ENCODE assay signal across 26 cellular contexts in the genomic region with DNA sequence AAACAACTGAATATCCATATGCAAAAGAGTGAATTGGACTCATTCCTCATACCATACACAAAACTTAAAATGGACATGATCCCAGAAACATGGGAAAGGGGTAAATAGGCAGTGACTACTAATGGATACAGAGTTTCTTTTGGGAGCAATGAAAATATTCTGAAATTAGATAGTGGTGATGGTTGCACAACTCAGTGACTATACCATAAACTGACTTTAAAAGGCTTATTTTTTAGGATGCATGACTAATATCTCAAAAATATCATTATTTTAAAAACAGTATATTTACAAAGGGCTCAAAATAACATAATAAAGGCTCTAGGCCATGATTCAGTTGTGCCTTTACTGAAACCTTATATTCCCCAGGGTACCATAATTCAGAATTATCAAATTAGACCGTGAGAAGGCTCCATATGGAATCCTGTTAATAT. TPM values are rescaled to one million over a fixed set of nuclear protein-coding genes. Genes with fewer than 3 reads are reported as not detected.
DNase-seq lines count a peak whose midpoint lies in the region; ATAC-seq and TF ChIP-seq lines count a peak whose summit lies in the region.
"Had no signal": no experiment of that assay in that cellular context is flagged by ENCODE, and none has a peak within 500 bp of the region (broad histone marks: within the 10 kb centered on the region; RNA-seq: fewer than 3 reads in every experiment).

No MANE protein-coding gene starts in this region.

- no peak overlapping the region for H2AK5ac ChIP-seq in IMR-90 (ENCODE audit: low read depth, low read length)

- no peaks in the 10 kb centered on the region for H3F3A ChIP-seq in PC-3 (ENCODE audit: low read length, unreplicated experiment)

- H3K27me3 ChIP-seq in ACC112 (ENCODE audit: insufficient read depth, low read length) (no peaks in the 10 kb centered on the region), IMR-90 (ENCODE audit: control insufficient read depth, insufficient read depth, low read length) (no peaks in the 10 kb centered on the region), PC-3 (ENCODE audit: low read length) (no peaks in the 10 kb centered on the region), ovary (no peaks in the 10 kb centered on the region)
- H3K27me3 ChIP-seq: esophagus squamous epithelium, hepatocyte, pancreas had no signal

- dilution Hi-C loops in IMR-90 (cut with HindIII; ENCODE audit: low sequenced_read_pairs, unreplicated experiment): no loop called here

- H2BK20ac ChIP-seq in IMR-90 (ENCODE audit: low read depth, low read length): no peak overlapping the region

- H3K9me1 ChIP-seq in IMR-90 (ENCODE audit: insufficient read depth, low read length): peaks cover 12% of the 10 kb centered on the region; the same call in 1 of the 2 replicates

- BruUV-seq in IMR-90 (replicated peaks; lab: Mats Ljungman, UMichigan) (no TSS peak), PC-3 (replicated peaks; lab: Mats Ljungman, UMichigan) (no TSS peak)

- H3K9me3 ChIP-seq in IMR-90 (ENCODE audit: control insufficient read depth, insufficient read depth, low read length) (no peaks in the 10 kb centered on the region), PC-3 (ENCODE audit: low read length) (no peaks in the 10 kb centered on the region), ovary (no peaks in the 10 kb centered on the region)
- H3K9me3 ChIP-seq: esophagus squamous epithelium, pancreas, SK-N-SH had no signal

- H3K79me2 ChIP-seq in ACC112 (ENCODE audit: control insufficient read depth, insufficient read depth, low read length, unreplicated experiment): no peaks in the 10 kb centered on the region
- H3K79me2 ChIP-seq in PC-3 (ENCODE audit: low read length): no peaks in the 10 kb centered on the region
- H3K79me2 ChIP-seq: hepatocyte had no signal

- no peak overlapping the region for H2AFZ ChIP-seq in ACC112 (ENCODE audit: low read length, unreplicated experiment)
- H2AFZ ChIP-seq in IMR-90 (replicated peaks; ENCODE audit: low read length, poor library complexity): no peak overlapping the region
- H2AFZ ChIP-seq in PC-3 (ENCODE audit: low read length): no peak overlapping the region
- H2AFZ ChIP-seq: hepatocyte had no signal

- H3K27ac ChIP-seq in ACC112 (ENCODE audit: low read depth, low read length) (peak overlapping the region; percentile 95), IMR-90 (ENCODE audit: insufficient read depth, low read length) (peak overlapping the region; percentile 95; the same call in 1 of the 2 replicates), PC-3 (ENCODE audit: low read length) (0 out of 2 replicates have a peak overlapping the region, but pooled peaks have one; percentile 10), ovary (no peak overlapping the region)
- H3K27ac ChIP-seq: esophagus squamous epithelium, hepatocyte, pancreas had no signal

- ATAC-seq in IMR-90 (ENCODE audit: low read depth) (peak; percentile 83), PC-3 (peak; percentile 47), left colon (no peak)
- ATAC-seq: left cardiac atrium, pancreas had no signal

- POLR2A ChIA-PET in IMR-90 (lab: Charles Lee; ENCODE audit: unreplicated experiment): no interaction called here
- POLR2A ChIA-PET in PC-3 (lab: Charles Lee; ENCODE audit: unreplicated experiment): no interaction called here

- H3K4me1 ChIP-seq in ACC112 (ENCODE audit: control insufficient read depth, insufficient read depth, low read length, unreplicated experiment) (peaks cover 28% of the 10 kb centered on the region), IMR-90 (ENCODE audit: control insufficient read depth, insufficient read depth, low read length) (peaks cover 12% of the 10 kb centered on the region), PC-3 (ENCODE audit: insufficient read depth, low read length) (peaks cover 6% of the 10 kb centered on the region), ovary (ENCODE audit: insufficient read depth) (no peaks in the 10 kb centered on the region)
- H3K4me1 ChIP-seq: pancreas had no signal

- H3K4me2 ChIP-seq in IMR-90 (ENCODE audit: low read depth, low read length) (peak overlapping the region; percentile 26; the same call in 1 of the 2 replicates), PC-3 (ENCODE audit: low read length) (no peak overlapping the region)
- H3K4me2 ChIP-seq: hepatocyte, SK-N-SH, smooth muscle cell had no signal

- intact Hi-C loops in IMR-90 (cut with micrococcal nuclease): loop anchor here (1.0 kb wide), 1 partner anchor 24 kb away; no protein-coding TSS in a partner anchor
- intact Hi-C loops in PC-3 (cut with micrococcal nuclease): no loop called here
- intact Hi-C loops in left colon (cut with DNase I, micrococcal nuclease): no loop called here
- intact Hi-C loops in ovary (cut with DNase I): no loop called here

- no peak overlapping the region for H3K23ac ChIP-seq in IMR-90 (ENCODE audit: low read depth, low read length)

- no peak overlapping the region for H3K9ac ChIP-seq in IMR-90 (ENCODE audit: low read depth, low read length)
- no peak overlapping the region for H3K9ac ChIP-seq in PC-3 (ENCODE audit: low read length)
- H3K9ac ChIP-seq: SK-N-SH had no signal

- no peaks in the 10 kb centered on the region for H3K9me2 ChIP-seq in PC-3 (replicated peaks; ENCODE audit: low read length)
- H3K9me2 ChIP-seq: SK-N-SH had no signal

- no peak overlapping the region for H2BK15ac ChIP-seq in IMR-90 (ENCODE audit: low read depth, low read length)

- H3K36me3 ChIP-seq in ACC112 (ENCODE audit: insufficient read depth, low read length): no peaks in the 10 kb centered on the region
- no peaks in the 10 kb centered on the region for H3K36me3 ChIP-seq in IMR-90 (ENCODE audit: control insufficient read depth, insufficient read depth, low read length)
- H3K36me3 ChIP-seq in PC-3 (ENCODE audit: low read depth, low read length): no peaks in the 10 kb centered on the region
- no peaks in the 10 kb centered on the region for H3K36me3 ChIP-seq in ovary
- H3K36me3 ChIP-seq: esophagus squamous epithelium, pancreas had no signal

- no peak overlapping the region; a peak in 1 of 4 replicates for H4K8ac ChIP-seq in IMR-90 (ENCODE audit: low read depth in 2 of 2, low read length in 2 of 2)

- no peak for TF ChIP-seq RAD21 in IMR-90 (IDR thresholded peaks at IDR 0.05; ENCODE audit: low read length)

- no peak overlapping the region for H4K91ac ChIP-seq in IMR-90 (ENCODE audit: insufficient read depth, low read depth, low read length)

- no peak overlapping the region; the same call in 1 of the 2 replicates for H3K18ac ChIP-seq in IMR-90 (ENCODE audit: low read depth, low read length)

- H3K56ac ChIP-seq in IMR-90 (ENCODE audit: extremely low read depth, insufficient read depth, low read length): no peak overlapping the region

- no peak overlapping the region for H2AK9ac ChIP-seq in IMR-90 (replicated peaks; ENCODE audit: low read depth, low read length, poor library complexity)

- H3K79me1 ChIP-seq in IMR-90 (ENCODE audit: low read depth in 1 of 2, low read length in 2 of 2): peaks cover 0 to 5% of the 10 kb centered on the region in 2 experiments; a peak in 1 of 4 replicates

- H4K20me1 ChIP-seq in IMR-90 (ENCODE audit: insufficient read depth, low read length): no peaks in the 10 kb centered on the region
- H4K20me1 ChIP-seq in PC-3 (ENCODE audit: low read length): no peaks in the 10 kb centered on the region

- CTCF ChIA-PET in IMR-90 (lab: Yijun Ruan, JAX): no interaction called here
- CTCF ChIA-PET in PC-3 (lab: Charles Lee): no interaction called here

- no peak for TF ChIP-seq POLR2A in IMR-90 (IDR thresholded peaks at IDR 0.05; ENCODE audit: low read depth, low read length)
- TF ChIP-seq POLR2A in ovary (IDR thresholded peaks at IDR 0.05): no peak

- H2BK120ac ChIP-seq in IMR-90 (ENCODE audit: low read depth, low read length): 0 out of 2 replicates have a peak overlapping the region, but pooled peaks have one; percentile 90

- WGBS in IMR-90 (ENCODE audit: extremely low coverage in 2 of 2, insufficient read length in 1 of 2), 2 experiments: no CpG with 5 or more reads among the region's 1 CpG
- WGBS in ovary, 3 donors: 65 to 85% (median 73%) methylated on average over 1 of the region's 1 CpG

- no peak overlapping the region; the same call in 1 of the 2 replicates for H3K4ac ChIP-seq in IMR-90 (ENCODE audit: low read depth, low read length)

- DNase-seq in IMR-90 (peak; percentile 87), PC-3 (peak; percentile 28), fibroblast of the aortic adventitia (ENCODE audit: low read depth) (peak; percentile 73), left colon (no peak), cerebellar cortex (ENCODE audit: low spot score) (no peak), activated T-cell treated with anti-CD3 and anti-CD28 coated beads for 4 hours (no peak), ovary (no peak)
- DNase-seq: activated CD4-positive, CD25-positive, alpha-beta regulatory T cell; activated naive CD4-positive, alpha-beta T cell treated with Interleukin-2 at 50 U/mL for 16 hours; CD4-positive, alpha-beta T cell; cerebellar nuclear complex; esophagus squamous epithelium; H7; KBM-7; left cardiac atrium; NCI-H1105; NCI-H1930; NCI-H345; OCI-M1; pancreas; SK-N-SH; stimulated activated CD4-positive, alpha-beta T cell treated with anti-CD3 and anti-CD28 coated beads, Interleukin-1b, Interleukin-23, amount 100 ng/mL, for 48 hours; stimulated activated naive CD4-positive, alpha-beta T cell treated with Interleukin-2 at 50 U/mL for 16 hours had no signal

- TF ChIP-seq CTCF in IMR-90 (conservative IDR thresholded peaks at IDR 0.05; ENCODE audit: low read depth, low read length) (no peak), PC-3 (conservative IDR thresholded peaks at IDR 0.05; ENCODE audit: low read depth, low read length) (no peak), fibroblast of the aortic adventitia (IDR thresholded peaks at IDR 0.05; ENCODE audit: insufficient read depth, low read length) (no peak), ovary (IDR thresholded peaks at IDR 0.05) (no peak)

- H2BK5ac ChIP-seq in IMR-90 (ENCODE audit: low read depth, low read length, poor library complexity, severe bottlenecking): peak overlapping the region; percentile 81

- in situ Hi-C loops in IMR-90 (cut with MboI; ENCODE audit: low sequenced_read_pairs): no loop called here

- H3K14ac ChIP-seq in IMR-90 (replicated peaks; ENCODE audit: low read depth, low read length): no peak overlapping the region

- TF ChIP-seq EP300 in ovary (IDR thresholded peaks at IDR 0.05): no peak

- H4K5ac ChIP-seq in IMR-90 (ENCODE audit: low read depth, low read length): no peak overlapping the region

- H3K4me3 ChIP-seq in ACC112 (ENCODE audit: low read depth, low read length) (no peak overlapping the region), IMR-90 (ENCODE audit: insufficient read depth, low read depth, low read length) (no peak overlapping the region), PC-3 (ENCODE audit: low read length) (no peak overlapping the region), fibroblast of the aortic adventitia (ENCODE audit: low read depth, low read length) (no peak overlapping the region), ovary (no peak overlapping the region)
- H3K4me3 ChIP-seq: esophagus squamous epithelium, hepatocyte, pancreas, smooth muscle cell had no signal

RNA-seq across cellular contexts. Expression of a gene that starts 16.3 kb away (rescaled TPM):
- total RNA-seq in IMR-90 (2012; rRNA removed): 154 and 284 TPM in 2 replicates
- polyA plus RNA-seq in IMR-90 (2012; rRNA removed): 37.5 and 48.1 TPM in 2 replicates
- 11.9 and 18.2 TPM in 2 replicates for polyA plus RNA-seq in IMR-90 (2012; cell fraction: cytosol; rRNA removed)
- polyA plus RNA-seq in IMR-90 (2012; cell fraction: nucleus; rRNA removed; ENCODE audit: low replicate concordance): 8.3 and 70.9 TPM in 2 replicates
- 69.4 and 101 TPM in 2 replicates for total RNA-seq in PC-3 (2014; rRNA removed)
- total RNA-seq in fibroblast of the aortic adventitia (ENCODE audit: low replicate concordance): 448 and 494 TPM in 2 replicates
- 100 to 1,000 TPM in 1 of 2 donors, 10 to 100 TPM in 1; 95.1 to 110 TPM for total RNA-seq in left colon
- 100 to 1,000 TPM in 1 of 7 donors, 10 to 100 TPM in 6; 41.5 to 101 (median 53.4) TPM for total RNA-seq in ovary
- polyA plus RNA-seq in ovary: 10 to 100 TPM; 13.7 to 21.5 TPM

Comparison
In these comparisons a context has a peak if more than half of its experiments do, and no peak if none do; other contexts are left out.
1. H3K27ac ChIP-seq: peak in ACC112 (single experiment), IMR-90 (single experiment) and PC-3 (single experiment); none in ovary (0 of 2).
2. DNase-seq: peak in IMR-90 (single experiment), PC-3 (single experiment) and fibroblast of the aortic adventitia (single experiment); none in left colon (0 of 2), cerebellar cortex (single experiment), activated T-cell treated with anti-CD3 and anti-CD28 coated beads for 4 hours (single experiment) and ovary (0 of 5).